In genomic region chr15:55909036-55909811, GRCh38 we compare ENCODE assay signal across 14 cellular contexts.
DNase-seq lines count a peak whose midpoint lies in the region; ATAC-seq, FAIRE-seq and TF ChIP-seq lines count a peak whose summit lies in the region.
"Had no signal": no experiment of that assay in that cellular context is flagged by ENCODE, and none has a peak within 500 bp of the region (broad histone marks: within the 10 kb centered on the region; RNA-seq: fewer than 3 reads in every experiment).

No MANE protein-coding gene starts in this region.

- H2AK5ac ChIP-seq in mesenchymal stem cell (ENCODE audit: low read length, severe bottlenecking): peak overlapping the region; percentile 18

- no peak overlapping the region for H3K9ac ChIP-seq in mesenchymal stem cell (ENCODE audit: low read length)

- H2BK15ac ChIP-seq in mesenchymal stem cell (ENCODE audit: low read depth, poor library complexity, severe bottlenecking): peak overlapping the region; percentile 37

- peak overlapping the region; percentile 34 for H4K91ac ChIP-seq in mesenchymal stem cell (ENCODE audit: low read length)

- no peak for ATAC-seq in heart right ventricle
- ATAC-seq: effector memory CD8-positive, alpha-beta T cell; left colon had no signal

- H3K79me1 ChIP-seq in mesenchymal stem cell (replicated peaks; ENCODE audit: low read length, poor library complexity, severe bottlenecking): peaks cover 3% of the 10 kb centered on the region

- H3K36me3 ChIP-seq in MG63 (peaks cover 8% of the 10 kb centered on the region), bronchial epithelial cell (ENCODE audit: control insufficient read depth, insufficient read depth, low read length) (no peaks in the 10 kb centered on the region), mesenchymal stem cell (ENCODE audit: control insufficient read depth in 1 of 2, insufficient read depth in 2 of 2, low read depth in 1 of 2, low read length in 2 of 2) (no peaks in the 10 kb centered on the region), heart right ventricle (no peaks in the 10 kb centered on the region)

- intact Hi-C loops in heart right ventricle (cut with DNase I): no loop called here

- H3K4me3 ChIP-seq in MG63 (no peak overlapping the region), bronchial epithelial cell (ENCODE audit: low read depth, low read length) (no peak overlapping the region), mesenchymal stem cell (ENCODE audit: insufficient read depth in 1 of 2, low read depth in 1 of 2, low read length in 2 of 2) (no peak overlapping the region), heart right ventricle (no peak overlapping the region)

- no peak overlapping the region for H2BK5ac ChIP-seq in mesenchymal stem cell (ENCODE audit: low read depth, low read length, poor library complexity, severe bottlenecking)

- H3K9me3 ChIP-seq in MG63 (no peaks in the 10 kb centered on the region), mesenchymal stem cell (ENCODE audit: control insufficient read depth, low read length) (no peaks in the 10 kb centered on the region), heart right ventricle (no peaks in the 10 kb centered on the region)

- H3K14ac ChIP-seq in mesenchymal stem cell (ENCODE audit: low read length in 2 of 2): no peak overlapping the region

- WGBS in mesenchymal stem cell: 82% methylated on average over 8 of the region's 9 CpGs
- 88 to 91% methylated on average over 9 of the region's 9 CpGs for WGBS in heart right ventricle, 2 donors

- TF ChIP-seq CTCF in bronchial epithelial cell (IDR thresholded peaks at IDR 0.05; ENCODE audit: insufficient read depth, low read length, severe bottlenecking) (no peak), heart right ventricle (IDR thresholded peaks at IDR 0.05) (no peak)

- no peak overlapping the region for H3K27ac ChIP-seq in mesenchymal stem cell (ENCODE audit: low read length, poor library complexity, severe bottlenecking)
- H3K27ac ChIP-seq in heart right ventricle: no peak overlapping the region

- peak; percentile 61 for DNase-seq in AG20443 (ENCODE audit: low spot score)
- DNase-seq in MG63: peak; percentile 47
- DNase-seq in bronchial epithelial cell (ENCODE audit: low read depth): peak; percentile 81
- DNase-seq in mesenchymal stem cell: peak; percentile 57
- DNase-seq in heart right ventricle: no peak
- DNase-seq in NCI-H2227 (lab: John Stamatoyannopoulos, UW; ENCODE audit: unreplicated experiment): no peak
- DNase-seq in erythroblast (lab: John Stamatoyannopoulos, UW): no peak
- DNase-seq in NCI-H146 treated with DMSO at 0.1 percent for 48 hours (lab: John Stamatoyannopoulos, UW; ENCODE audit: unreplicated experiment): no peak
- DNase-seq: activated CD8-positive, alpha-beta memory T cell treated with anti-CD3 and anti-CD28 coated beads for 24 hours; activated gamma-delta T cell; AML-193; effector memory CD8-positive, alpha-beta T cell; left colon; NK-92 treated with Interleukin-12 subunit alpha and Interleukin-12 subunit beta, amount 100 ng/mL, for 24 hours had no signal

- no peak for TF ChIP-seq POLR2A in erythroblast (IDR thresholded peaks at IDR 0.05; ENCODE audit: low read length)

- H3K27me3 ChIP-seq in MG63 (no peaks in the 10 kb centered on the region), bronchial epithelial cell (ENCODE audit: control insufficient read depth, insufficient read depth, low read length) (no peaks in the 10 kb centered on the region), mesenchymal stem cell (ENCODE audit: control insufficient read depth in 1 of 2, insufficient read depth in 1 of 2, low read length in 2 of 2) (no peaks in the 10 kb centered on the region), heart right ventricle (no peaks in the 10 kb centered on the region)

- no peak for FAIRE-seq in bronchial epithelial cell (lab: Jason Lieb, UNC)

- peak overlapping the region in 1 of 2 experiments; percentile 58 for H3K18ac ChIP-seq in mesenchymal stem cell (ENCODE audit: low read depth in 1 of 2, low read length in 2 of 2)

- H3K23ac ChIP-seq in mesenchymal stem cell (ENCODE audit: low read length in 2 of 2): no peak overlapping the region

- H4K8ac ChIP-seq in mesenchymal stem cell (ENCODE audit: low read length): peak overlapping the region; percentile 76

- H3K4ac ChIP-seq in mesenchymal stem cell (ENCODE audit: low read depth in 1 of 2, low read length in 2 of 2): no peak overlapping the region

- no peak overlapping the region for H3K4me2 ChIP-seq in mesenchymal stem cell (ENCODE audit: low read length, poor library complexity, severe bottlenecking)

- H2AFZ ChIP-seq in mesenchymal stem cell (ENCODE audit: low read depth, low read length): no peak overlapping the region

- peak overlapping the region in 1 of 2 experiments; percentile 86 for H2BK12ac ChIP-seq in mesenchymal stem cell (ENCODE audit: low read length in 2 of 2)

- H2BK120ac ChIP-seq in mesenchymal stem cell (ENCODE audit: low read depth, low read length): no peak overlapping the region

- H3K4me1 ChIP-seq in mesenchymal stem cell (ENCODE audit: control insufficient read depth, insufficient read depth, low read depth, low read length): peaks cover 2% of the 10 kb centered on the region
- H3K4me1 ChIP-seq in heart right ventricle: peaks cover 0 to 6% (median 0%) of the 10 kb centered on the region in 9 donors

Comparison
In these comparisons a context has a peak if more than half of its experiments do, and no peak if none do; other contexts are left out.
1. DNase-seq: peak in AG20443 (single experiment), MG63 (single experiment), bronchial epithelial cell (single experiment) and mesenchymal stem cell (single experiment); none in heart right ventricle (0 of 2), NCI-H2227 (single experiment), erythroblast (0 of 2) and NCI-H146 treated with DMSO at 0.1 percent for 48 hours (single experiment).